In the genomic region with DNA sequence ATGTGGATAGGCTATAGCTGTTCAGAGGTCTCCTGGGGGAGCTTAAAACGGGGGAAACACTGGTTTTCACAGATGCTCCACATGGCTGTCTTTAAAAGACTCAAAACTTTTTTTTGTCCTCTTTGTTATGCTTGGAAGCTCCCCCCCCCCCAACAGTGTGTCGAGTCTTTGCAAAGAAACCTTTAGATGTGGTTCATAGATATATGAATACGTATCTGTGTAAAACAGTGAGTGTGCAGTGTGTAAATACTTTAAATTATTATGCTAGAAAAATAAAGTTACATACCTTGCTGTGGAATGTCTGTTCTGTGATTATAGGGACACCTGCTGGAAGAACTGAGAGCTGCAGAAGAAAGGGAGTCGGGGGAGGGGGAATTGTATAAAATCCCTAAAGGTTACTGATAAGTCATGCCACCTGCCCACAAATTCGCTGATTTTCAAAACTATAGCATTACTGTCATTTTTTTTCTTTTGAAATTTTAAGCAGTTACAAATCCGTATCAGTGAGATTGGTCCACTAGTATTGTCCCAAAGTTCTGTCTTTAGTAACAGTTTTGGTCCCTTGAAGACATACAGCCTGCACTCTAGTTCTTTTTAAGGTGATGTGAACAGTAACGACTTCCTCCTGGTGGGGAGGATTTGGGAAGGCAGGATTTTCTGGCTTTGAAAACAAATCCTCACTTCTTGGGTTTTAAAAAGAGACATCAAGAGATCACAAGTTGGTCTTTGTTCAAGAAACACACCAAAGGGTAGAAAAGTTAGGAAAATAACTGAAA, we compare ENCODE assay signal across 8 cellular contexts. TPM values are rescaled to one million over a fixed set of nuclear protein-coding genes. Genes with fewer than 3 reads are reported as not detected.
A peak's percentile ranks its signal among the peaks of the same experiment; 100 is the strongest.
DNase-seq lines count a peak whose midpoint lies in the region; ATAC-seq and TF ChIP-seq lines count a peak whose summit lies in the region.

No MANE protein-coding gene starts in this region.

- no peak overlapping the region for H3K27ac ChIP-seq in ascending aorta
- H3K27ac ChIP-seq in iPS-18a (ENCODE audit: low read length) = peak overlapping the region; percentile 51

- peak; percentile 65 for ATAC-seq in GM19324 (IDR thresholded peaks at IDR 0.05; ENCODE audit: low FRiP score, unreplicated experiment)
- ATAC-seq in HG03439 (IDR thresholded peaks at IDR 0.05; ENCODE audit: unreplicated experiment) = peak; percentile 73

- DNase-seq in DMS53 (lab: John Stamatoyannopoulos, UW) = peak; percentile 72
- peak; percentile 59 for DNase-seq in RPMI8226
- no peak for DNase-seq in ascending aorta (ENCODE audit: low spot score in 2 of 2)
- DNase-seq in stimulated activated CD4-positive, alpha-beta T cell treated with anti-CD3 and anti-CD28 coated beads, Interleukin-2, amount 100 ng/mL, for 24 hours = peak; percentile 44 to 63
- no peak for DNase-seq in NCI-H774 (lab: John Stamatoyannopoulos, UW)

- H3K4me1 ChIP-seq in ascending aorta (no peaks in the 10 kb centered on the region), iPS-18a (ENCODE audit: control insufficient read depth, low read depth, low read length) (peaks cover 19% of the 10 kb centered on the region)

- H3K27me3 ChIP-seq in ascending aorta (no peaks in the 10 kb centered on the region), iPS-18a (ENCODE audit: control insufficient read depth, insufficient read depth, low read length) (no peaks in the 10 kb centered on the region)

- no peaks in the 10 kb centered on the region for H3K9me3 ChIP-seq in ascending aorta
- no peaks in the 10 kb centered on the region for H3K9me3 ChIP-seq in iPS-18a (ENCODE audit: control insufficient read depth, low read depth, low read length)

- H3K36me3 ChIP-seq in ascending aorta = peaks cover 4 to 9% of the 10 kb centered on the region in 2 donors
- peaks cover 6% of the 10 kb centered on the region for H3K36me3 ChIP-seq in iPS-18a (ENCODE audit: control insufficient read depth, low read depth, low read length)

- peak overlapping the region; percentile 20 for H3K9ac ChIP-seq in iPS-18a (ENCODE audit: low read length)

- peak; percentile 51 to 82 (median 75) for TF ChIP-seq CTCF in ascending aorta (IDR thresholded peaks at IDR 0.05)

- intact Hi-C loops in ascending aorta (cut with DNase I) = loop anchor here (2.0 kb wide), 1 partner anchor 24 kb away; a partner anchor contains a TSS

- no peak overlapping the region for H3K4me3 ChIP-seq in ascending aorta
- H3K4me3 ChIP-seq in iPS-18a (ENCODE audit: low read length) = peak overlapping the region; percentile 22

RNA-seq across cellular contexts. Expression of a gene that starts 22.9 kb away (rescaled TPM):
- total RNA-seq in ascending aorta = 20.9 TPM

Comparison
In these comparisons a context has a peak if more than half of its experiments do, and no peak if none do; other contexts are left out.
1. DNase-seq: peak in DMS53 (single experiment), RPMI8226 (single experiment) and stimulated activated CD4-positive, alpha-beta T cell treated with anti-CD3 and anti-CD28 coated beads, Interleukin-2, amount 100 ng/mL, for 24 hours (2 of 2); none in ascending aorta (0 of 2) and NCI-H774 (single experiment).